Comparison of ENCODE assay signal across 9 cellular contexts in genomic region chr4:147480891-147481576, GRCh38. TPM values are rescaled to one million over a fixed set of nuclear protein-coding genes. Genes with fewer than 3 reads are reported as not detected.
DNase-seq lines count a peak whose midpoint lies in the region; ATAC-seq and TF ChIP-seq lines count a peak whose summit lies in the region.
"Had no signal": no experiment of that assay in that cellular context is flagged by ENCODE, and none has a peak within 500 bp of the region (broad histone marks: within the 10 kb centered on the region; RNA-seq: fewer than 3 reads in every experiment).

Gene EDNRA (plus strand): TSS chr4:147481097. CDS start chr4:147485682, 4,585 bp downstream.

- peaks cover 28% of the 10 kb centered on the region for H3K27me3 Mint-ChIP-seq in activated CD4-positive, alpha-beta memory T cell treated with anti-CD3 and anti-CD28 coated beads for 36 hours
- H3K27me3 Mint-ChIP-seq in activated naive CD4-positive, alpha-beta T cell treated with anti-CD3 and anti-CD28 coated beads, Interleukin-2, amount 10 ng/mL, durations not matched to agents 7 days and 5 days, result peaks cover 28% of the 10 kb centered on the region

- TF ChIP-seq POLR2A in esophagus muscularis mucosa (IDR thresholded peaks at IDR 0.05; ENCODE audit: low read depth), result no peak

- H3K27me3 ChIP-seq in esophagus muscularis mucosa (peaks cover 0 to 36% (median 5%) of the 10 kb centered on the region in 4 donors), muscle layer of colon (ENCODE audit: control insufficient read depth in 1 of 2, insufficient read depth in 2 of 2, low read length in 2 of 2) (peaks cover 0 to 15% of the 10 kb centered on the region in 2 donors)

- intact Hi-C loops in esophagus muscularis mucosa (cut with DNase I), result no loop called here
- intact Hi-C loops in activated CD4-positive, alpha-beta memory T cell treated with anti-CD3 and anti-CD28 coated beads for 36 hours (cut with micrococcal nuclease), result no loop called here

- H3K4me3 ChIP-seq in esophagus muscularis mucosa (peak within 1 kb of the TSS; percentile 50 to 60 (median 50)), muscle layer of colon (ENCODE audit: low read depth in 1 of 2, low read length in 2 of 2) (peak within 1 kb of the TSS; percentile 21 to 41)

- no peaks in the 10 kb centered on the region for H3K9me3 Mint-ChIP-seq in activated CD4-positive, alpha-beta memory T cell treated with anti-CD3 and anti-CD28 coated beads for 36 hours
- H3K9me3 Mint-ChIP-seq in activated naive CD4-positive, alpha-beta T cell treated with anti-CD3 and anti-CD28 coated beads, Interleukin-2, amount 10 ng/mL, durations not matched to agents 7 days and 5 days, result no peaks in the 10 kb centered on the region

- TF ChIP-seq CTCF in esophagus muscularis mucosa (IDR thresholded peaks at IDR 0.05), result no peak

- POLR2A ChIA-PET in activated CD4-positive, alpha-beta memory T cell treated with anti-CD3 and anti-CD28 coated beads for 36 hours (lab: Charles Lee), result no interaction called here

- no peak within 1 kb of the TSS for H3K9ac ChIP-seq in muscle layer of colon (ENCODE audit: low read length)

- no peak for TF ChIP-seq EP300 in esophagus muscularis mucosa (IDR thresholded peaks at IDR 0.05)

- H3K36me3 ChIP-seq in esophagus muscularis mucosa (no peaks in the 10 kb centered on the region), muscle layer of colon (ENCODE audit: insufficient read depth, low read length) (no peaks in the 10 kb centered on the region)

- H3K9me3 ChIP-seq in esophagus muscularis mucosa (no peaks in the 10 kb centered on the region), muscle layer of colon (ENCODE audit: low read length) (no peaks in the 10 kb centered on the region)

- ATAC-seq in GM19395 (IDR thresholded peaks at IDR 0.05; ENCODE audit: unreplicated experiment) (no peak), HG02885 (IDR thresholded peaks at IDR 0.05; ENCODE audit: poor library complexity, unreplicated experiment) (no peak)

- H3K27ac ChIP-seq in esophagus muscularis mucosa (replicated peaks in 1 of 4) (peak within 1 kb of the TSS; percentile 37 to 50 (median 48)), muscle layer of colon (ENCODE audit: low read depth, low read length) (no peak within 1 kb of the TSS)

- H3K27ac Mint-ChIP-seq in activated CD4-positive, alpha-beta memory T cell treated with anti-CD3 and anti-CD28 coated beads for 36 hours, result no peak within 1 kb of the TSS
- no peak within 1 kb of the TSS for H3K27ac Mint-ChIP-seq in activated naive CD4-positive, alpha-beta T cell treated with anti-CD3 and anti-CD28 coated beads, Interleukin-2, amount 10 ng/mL, durations not matched to agents 7 days and 5 days

- peaks cover 2% of the 10 kb centered on the region for H3K4me1 Mint-ChIP-seq in activated CD4-positive, alpha-beta memory T cell treated with anti-CD3 and anti-CD28 coated beads for 36 hours (ENCODE audit: low read depth)
- no peaks in the 10 kb centered on the region for H3K4me1 Mint-ChIP-seq in activated naive CD4-positive, alpha-beta T cell treated with anti-CD3 and anti-CD28 coated beads, Interleukin-2, amount 10 ng/mL, durations not matched to agents 7 days and 5 days

- H3K4me3 Mint-ChIP-seq in activated CD4-positive, alpha-beta memory T cell treated with anti-CD3 and anti-CD28 coated beads for 36 hours, result no peak within 1 kb of the TSS
- no peak within 1 kb of the TSS for H3K4me3 Mint-ChIP-seq in activated naive CD4-positive, alpha-beta T cell treated with anti-CD3 and anti-CD28 coated beads, Interleukin-2, amount 10 ng/mL, durations not matched to agents 7 days and 5 days

- CTCF ChIA-PET in activated CD4-positive, alpha-beta memory T cell treated with anti-CD3 and anti-CD28 coated beads for 36 hours (lab: Charles Lee), result no interaction called here
- CTCF ChIA-PET in activated naive CD4-positive, alpha-beta T cell treated with anti-CD3 and anti-CD28 coated beads, Interleukin-2, amount 10 ng/mL, durations not matched to agents 7 days and 5 days (lab: Charles Lee), result no interaction called here

- H3K4me1 ChIP-seq in esophagus muscularis mucosa (peaks cover 0 to 14% (median 10%) of the 10 kb centered on the region in 4 donors), muscle layer of colon (ENCODE audit: insufficient read depth, low read length) (no peaks in the 10 kb centered on the region)

- WGBS in esophagus muscularis mucosa, result under 1% methylated on average over 30 of the region's 68 CpGs

- H3K36me3 Mint-ChIP-seq in activated CD4-positive, alpha-beta memory T cell treated with anti-CD3 and anti-CD28 coated beads for 36 hours, result no peaks in the 10 kb centered on the region
- no peaks in the 10 kb centered on the region for H3K36me3 Mint-ChIP-seq in activated naive CD4-positive, alpha-beta T cell treated with anti-CD3 and anti-CD28 coated beads, Interleukin-2, amount 10 ng/mL, durations not matched to agents 7 days and 5 days

- DNase-seq in stimulated activated CD4-positive, alpha-beta T cell treated with anti-CD3 and anti-CD28 coated beads, Interleukin-15, amount 100 ng/mL, for 24 hours, result peak; percentile 4
- no peak for DNase-seq in stimulated activated CD4-positive, alpha-beta T cell treated with anti-CD3 and anti-CD28 coated beads, Interleukin-1b, Interleukin-23, amount 100 ng/mL, for 48 hours
- no peak for DNase-seq in esophagus muscularis mucosa (ENCODE audit: extremely low spot score)
- no peak for DNase-seq in activated CD4-positive, alpha-beta memory T cell treated with anti-CD3 and anti-CD28 coated beads for 36 hours
- no peak for DNase-seq in activated naive CD4-positive, alpha-beta T cell treated with anti-CD3 and anti-CD28 coated beads, Interleukin-2, amount 10 ng/mL, durations not matched to agents 7 days and 5 days
- DNase-seq: DND-41 had no signal

RNA-seq across cellular contexts. Expression of gene EDNRA, which starts in this region (rescaled TPM):
- 1 to 10 TPM in 3 of 4 donors, under 1 TPM in 1; 0.83 to 8.0 (median 3.9) TPM for total RNA-seq in esophagus muscularis mucosa
- total RNA-seq in activated CD4-positive, alpha-beta memory T cell treated with anti-CD3 and anti-CD28 coated beads for 36 hours, result not detected
